21 cellular contexts compared by ENCODE assay signal in the genomic region with DNA sequence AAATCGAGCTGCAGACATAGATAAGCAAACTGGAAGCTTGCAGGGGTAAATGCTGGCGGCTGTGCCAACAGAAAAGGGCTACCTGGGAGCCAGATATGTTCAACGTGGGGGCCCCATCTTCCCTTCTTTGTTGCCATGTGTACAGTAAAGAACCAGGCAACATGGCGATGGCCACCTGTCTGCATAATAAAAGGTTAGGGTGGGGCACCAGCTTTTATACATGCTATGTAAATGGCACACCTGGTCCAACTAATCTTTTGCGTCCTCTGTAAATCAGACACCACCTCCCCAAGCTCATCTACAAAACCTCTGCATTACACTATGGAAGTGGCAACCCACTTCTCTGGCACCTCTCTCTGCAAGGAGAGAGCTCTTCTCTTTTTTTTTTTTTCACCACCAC. TPM values are rescaled to one million over a fixed set of nuclear protein-coding genes. Genes with fewer than 3 reads are reported as not detected.
DNase-seq lines count a peak whose midpoint lies in the region; ATAC-seq and TF ChIP-seq lines count a peak whose summit lies in the region.
"Had no signal": no experiment of that assay in that cellular context is flagged by ENCODE, and none has a peak within 500 bp of the region (broad histone marks: within the 10 kb centered on the region; RNA-seq: fewer than 3 reads in every experiment).

No MANE protein-coding gene starts in this region.

- peak; percentile 30 to 88 (median 60) for DNase-seq in NCI-H1417 (lab: John Stamatoyannopoulos, UW)
- no peak for DNase-seq in NCI-H1417 treated with DMSO at 0.1 percent for 48 hours (lab: John Stamatoyannopoulos, UW)
- peak; percentile 15 for DNase-seq in NCI-H2171 (lab: John Stamatoyannopoulos, UW)
- no peak for DNase-seq in Panc1 (ENCODE audit: low read depth, low spot score)
- DNase-seq in stimulated activated effector memory CD8-positive, alpha-beta T cell treated with anti-CD3 and anti-CD28 coated beads, Interleukin-12 subunit alpha, Interleukin-12 subunit beta, amount 100 ng/mL, for 72 hours (ENCODE audit: low spot score in 2 of 2), result no peak
- no peak for DNase-seq in amygdala (lab: John Stamatoyannopoulos, UW)
- DNase-seq in tibial artery, result no peak
- DNase-seq in stomach, result no peak
- DNase-seq: activated CD4-positive, alpha-beta T cell treated with anti-CD3 and anti-CD28 coated beads, Interleukin-2, amount 50 U/mL, for 48 hours; activated gamma-delta T cell; activated T-cell treated with anti-CD3 and anti-CD28 coated beads for 4 hours; endodermal cell; Karpas-422; kidney; lower lobe of right lung; RPMI8226; stimulated activated CD4-positive, alpha-beta T cell treated with anti-CD3 and anti-CD28 coated beads, Interleukin-1b, Interleukin-23, amount 100 ng/mL, for 48 hours; stimulated activated naive CD4-positive, alpha-beta T cell had no signal

- H3K4me1 Mint-ChIP-seq in stimulated activated effector memory CD8-positive, alpha-beta T cell treated with anti-CD3 and anti-CD28 coated beads, Interleukin-12 subunit alpha, Interleukin-12 subunit beta, amount 100 ng/mL, for 72 hours, result no peaks in the 10 kb centered on the region
- H3K4me1 Mint-ChIP-seq: endodermal cell, neural progenitor cell had no signal

- H3K27ac Mint-ChIP-seq in stimulated activated effector memory CD8-positive, alpha-beta T cell treated with anti-CD3 and anti-CD28 coated beads, Interleukin-12 subunit alpha, Interleukin-12 subunit beta, amount 100 ng/mL, for 72 hours, result peak overlapping the region; percentile 88
- H3K27ac Mint-ChIP-seq: neural progenitor cell had no signal

- ATAC-seq in Panc1, result no peak
- ATAC-seq in stimulated activated effector memory CD8-positive, alpha-beta T cell treated with anti-CD3 and anti-CD28 coated beads, Interleukin-12 subunit alpha, Interleukin-12 subunit beta, amount 100 ng/mL, for 72 hours, result no peak
- ATAC-seq: lower lobe of right lung had no signal

- no peak for TF ChIP-seq EP300 in stomach (IDR thresholded peaks at IDR 0.05)

- H3K4me1 ChIP-seq in Panc1 (ENCODE audit: control insufficient read depth, insufficient read depth, low read length) (no peaks in the 10 kb centered on the region), tibial artery (no peaks in the 10 kb centered on the region), stomach (no peaks in the 10 kb centered on the region)
- H3K4me1 ChIP-seq: lower lobe of right lung, neural progenitor cell had no signal

- 51 to 75% (median 56%) methylated on average over 5 of the region's 5 CpGs for WGBS in stomach, 5 donors

- TSS peak; percentile 55 for BruUV-seq in Panc1 (replicated peaks; lab: Mats Ljungman, UMichigan)

- peaks cover 78% of the 10 kb centered on the region for H3K36me3 Mint-ChIP-seq in stimulated activated effector memory CD8-positive, alpha-beta T cell treated with anti-CD3 and anti-CD28 coated beads, Interleukin-12 subunit alpha, Interleukin-12 subunit beta, amount 100 ng/mL, for 72 hours

- H3K9me3 ChIP-seq in Panc1 (ENCODE audit: control insufficient read depth, insufficient read depth, low read depth, low read length) (no peaks in the 10 kb centered on the region), tibial artery (no peaks in the 10 kb centered on the region), stomach (no peaks in the 10 kb centered on the region)
- H3K9me3 ChIP-seq: lower lobe of right lung, prostate gland, thoracic aorta had no signal

- no peak for TF ChIP-seq POLR2A in stomach (IDR thresholded peaks at IDR 0.05)

- no peak for TF ChIP-seq CTCF in Panc1 (IDR thresholded peaks at IDR 0.05)
- no peak for TF ChIP-seq CTCF in tibial artery (IDR thresholded peaks at IDR 0.05)
- TF ChIP-seq CTCF in stomach (IDR thresholded peaks at IDR 0.05), result no peak

- intact Hi-C loops in Panc1 (cut with micrococcal nuclease; ENCODE audit: unreplicated experiment), result no loop called here
- intact Hi-C loops in tibial artery (cut with DNase I; ENCODE audit: low total_unique reads), result no loop called here
- intact Hi-C loops in stomach (cut with DNase I; ENCODE audit: low total_unique reads), result no loop called here

- no peaks in the 10 kb centered on the region for H3K9me3 Mint-ChIP-seq in stimulated activated effector memory CD8-positive, alpha-beta T cell treated with anti-CD3 and anti-CD28 coated beads, Interleukin-12 subunit alpha, Interleukin-12 subunit beta, amount 100 ng/mL, for 72 hours
- H3K9me3 Mint-ChIP-seq: endodermal cell, neural progenitor cell had no signal

- POLR2A ChIA-PET in Panc1 (lab: Charles Lee), result no interaction called here

- H3K4me3 Mint-ChIP-seq in stimulated activated effector memory CD8-positive, alpha-beta T cell treated with anti-CD3 and anti-CD28 coated beads, Interleukin-12 subunit alpha, Interleukin-12 subunit beta, amount 100 ng/mL, for 72 hours, result no peak overlapping the region
- H3K4me3 Mint-ChIP-seq: endodermal cell, neural progenitor cell had no signal

- H3K36me3 ChIP-seq in Panc1 (ENCODE audit: control insufficient read depth, insufficient read depth, low read length), result peaks cover 4% of the 10 kb centered on the region
- H3K36me3 ChIP-seq in tibial artery, result peaks cover 53 to 95% (median 56%) of the 10 kb centered on the region in 3 donors
- peaks cover 56 to 88% (median 86%) of the 10 kb centered on the region in 4 donors for H3K36me3 ChIP-seq in stomach
- H3K36me3 ChIP-seq: neural progenitor cell had no signal

- H3K27ac ChIP-seq in Panc1 (ENCODE audit: low read length), result no peak overlapping the region
- no peak overlapping the region for H3K27ac ChIP-seq in tibial artery
- no peak overlapping the region for H3K27ac ChIP-seq in stomach
- H3K27ac ChIP-seq: lower lobe of right lung, neural progenitor cell, prostate gland, thoracic aorta had no signal

- in situ Hi-C loops in Panc1 (cut with HindIII; ENCODE audit: low pct_unique_long_range_greater_than_20kb, low sequenced_read_pairs), result no loop called here

- H3K4me3 ChIP-seq in Panc1 (ENCODE audit: low read depth in 2 of 2, low read length in 2 of 2), result no peak overlapping the region
- H3K4me3 ChIP-seq in tibial artery, result no peak overlapping the region
- no peak overlapping the region for H3K4me3 ChIP-seq in stomach
- H3K4me3 ChIP-seq: lower lobe of right lung, neural progenitor cell, prostate gland, thoracic aorta had no signal

- H3K27me3 ChIP-seq in Panc1 (ENCODE audit: control insufficient read depth, insufficient read depth, low read length) (no peaks in the 10 kb centered on the region), tibial artery (no peaks in the 10 kb centered on the region), stomach (no peaks in the 10 kb centered on the region)
- H3K27me3 ChIP-seq: neural progenitor cell had no signal

- CTCF ChIA-PET in Panc1 (lab: Charles Lee), result no interaction called here

RNA-seq across cellular contexts. Expression of gene BUD31, which starts 13.9 kb away (rescaled TPM):
- total RNA-seq in Panc1 (2021; ENCODE audit: unreplicated experiment), result 179 TPM
- polyA plus RNA-seq in Panc1 (2012; ENCODE audit: insufficient read length), result 225 TPM
- total RNA-seq in stomach, result 100 to 1,000 TPM in 1 of 5 donors, 10 to 100 TPM in 4; 58.0 to 122 (median 82.3) TPM
- polyA plus RNA-seq in stomach, result 100 to 1,000 TPM; 127 to 155 (median 151) TPM

RNA-seq across cellular contexts. Expression of gene PDAP1, which starts 14.2 kb away (rescaled TPM):
- total RNA-seq in Panc1 (2021; ENCODE audit: unreplicated experiment), result 147 TPM
- 442 TPM for polyA plus RNA-seq in Panc1 (2012; ENCODE audit: insufficient read length)
- 10 to 100 TPM; 22.8 to 79.9 (median 32.3) TPM for total RNA-seq in stomach
- polyA plus RNA-seq in stomach, result 100 to 1,000 TPM; 129 to 153 (median 133) TPM

RNA-seq across cellular contexts. Expression of gene PTCD1, which starts 16.0 kb away (rescaled TPM):
- total RNA-seq in Panc1 (2021; ENCODE audit: unreplicated experiment) (15.0 TPM), stomach (1 to 10 TPM in 4 of 5 donors, under 1 TPM in 1; 0.87 to 3.5 (median 2.7) TPM)
- 13.8 TPM for polyA plus RNA-seq in Panc1 (2012; ENCODE audit: insufficient read length)
- 1 to 10 TPM; 1.8 to 3.1 (median 2.0) TPM for polyA plus RNA-seq in stomach

RNA-seq across cellular contexts. Expression of gene CPSF4, which starts 16.1 kb away (rescaled TPM):
- total RNA-seq in Panc1 (2021; ENCODE audit: unreplicated experiment), result 57.0 TPM
- 44.8 TPM for polyA plus RNA-seq in Panc1 (2012; ENCODE audit: insufficient read length)
- 10 to 100 TPM in 4 of 5 donors, 1 to 10 TPM in 1; 4.5 to 43.8 (median 28.8) TPM for total RNA-seq in stomach
- polyA plus RNA-seq in stomach, result 10 to 100 TPM; 24.9 to 31.3 (median 25.6) TPM

RNA-seq across cellular contexts. Expression of gene ATP5MF, which starts 43.3 kb away (rescaled TPM):
- total RNA-seq in Panc1 (2021; ENCODE audit: unreplicated experiment), result 476 TPM
- 765 TPM for polyA plus RNA-seq in Panc1 (2012; ENCODE audit: insufficient read length)
- 100 to 1,000 TPM in 4 of 5 donors, 1 to 10 TPM in 1; 1.2 to 441 (median 159) TPM for total RNA-seq in stomach
- polyA plus RNA-seq in stomach, result 1,000 to 10,000 TPM; 1,153 to 1,530 (median 1,469) TPM

Comparison
In these comparisons a context has a peak if more than half of its experiments do, and no peak if none do; other contexts are left out.
1. DNase-seq: peak in NCI-H1417 (3 of 3) and NCI-H2171 (single experiment); none in NCI-H1417 treated with DMSO at 0.1 percent for 48 hours (single experiment), Panc1 (single experiment), stimulated activated effector memory CD8-positive, alpha-beta T cell treated with anti-CD3 and anti-CD28 coated beads, Interleukin-12 subunit alpha, Interleukin-12 subunit beta, amount 100 ng/mL, for 72 hours (0 of 2), amygdala (0 of 56), tibial artery (0 of 2) and stomach (single experiment).